9 cellular contexts compared by ENCODE assay signal in genomic region chr9:38263534-38263933, GRCh38.
A peak's percentile ranks its signal among the peaks of the same experiment; 100 is the strongest.
DNase-seq lines count a peak whose midpoint lies in the region; ATAC-seq and TF ChIP-seq lines count a peak whose summit lies in the region.
"Had no signal": no experiment of that assay in that cellular context is flagged by ENCODE, and none has a peak within 500 bp of the region (broad histone marks: within the 10 kb centered on the region; RNA-seq: fewer than 3 reads in every experiment).

No MANE protein-coding gene starts in this region.

- DNase-seq in A673 (ENCODE audit: low spot score) (peak; percentile 46), GM10266 (ENCODE audit: extremely low spot score) (no peak), Panc1 (ENCODE audit: low read depth, low spot score) (no peak), fibroblast of the aortic adventitia (ENCODE audit: low read depth) (peak; percentile 60), NCI-H1417 treated with DMSO at 0.1 percent for 48 hours (lab: John Stamatoyannopoulos, UW) (no peak), gastrocnemius medialis (no peak)
- no peak for DNase-seq in activated T-helper 2 cell treated with anti-CD3 and anti-CD28 coated beads, Interferon-gamma antibody, Interleukin-2, Interleukin-4, amounts not matched to agents 10 μg/mL and 5 μg/mL and 100 μg/mL, durations not matched to agents 14 hours and 24 hours and 36 hours (ENCODE audit: low spot score)
- DNase-seq: KG1 had no signal

- no peak overlapping the region for H3K27ac ChIP-seq in A673 (ENCODE audit: low read depth, low read length, poor library complexity, severe bottlenecking)
- no peak overlapping the region for H3K27ac ChIP-seq in Panc1 (ENCODE audit: low read length)
- H3K27ac ChIP-seq in gastrocnemius medialis = no peak overlapping the region

- H3K9me3 Mint-ChIP-seq in activated T-helper 2 cell treated with anti-CD3 and anti-CD28 coated beads, Interferon-gamma antibody, Interleukin-2, Interleukin-4, amounts not matched to agents 10 μg/mL and 5 μg/mL and 100 μg/mL, durations not matched to agents 14 hours and 24 hours and 36 hours = peaks cover 12% of the 10 kb centered on the region

- H3K4me3 ChIP-seq in A673 (ENCODE audit: low read depth, low read length, poor library complexity, severe bottlenecking) (no peak overlapping the region), Panc1 (ENCODE audit: low read depth in 2 of 2, low read length in 2 of 2) (no peak overlapping the region), fibroblast of the aortic adventitia (ENCODE audit: low read depth, low read length) (no peak overlapping the region), gastrocnemius medialis (no peak overlapping the region)

- CTCF ChIA-PET in A673 (lab: Charles Lee) = interaction anchor here (1.4 kb wide), 1 partner anchor 350 kb away, joined by 5 read pairs; no protein-coding TSS in a partner anchor
- CTCF ChIA-PET in Panc1 (lab: Charles Lee) = no interaction called here

- peaks cover 8% of the 10 kb centered on the region for H3K27me3 ChIP-seq in A673 (replicated peaks; ENCODE audit: insufficient read depth, low read depth, low read length, poor library complexity)
- no peaks in the 10 kb centered on the region for H3K27me3 ChIP-seq in Panc1 (ENCODE audit: control insufficient read depth, insufficient read depth, low read length)
- H3K27me3 ChIP-seq in gastrocnemius medialis = peaks cover 0 to 6% (median 0%) of the 10 kb centered on the region in 3 donors

- TF ChIP-seq POLR2A in gastrocnemius medialis (IDR thresholded peaks at IDR 0.05) = no peak

- H3K36me3 ChIP-seq in A673 (ENCODE audit: insufficient read depth, low read length, poor library complexity, severe bottlenecking) (no peaks in the 10 kb centered on the region), Panc1 (ENCODE audit: control insufficient read depth, insufficient read depth, low read length) (no peaks in the 10 kb centered on the region), gastrocnemius medialis (no peaks in the 10 kb centered on the region)

- H3K4me1 ChIP-seq in A673 (ENCODE audit: insufficient read depth, low read length, poor library complexity, severe bottlenecking) (no peaks in the 10 kb centered on the region), Panc1 (ENCODE audit: control insufficient read depth, insufficient read depth, low read length) (no peaks in the 10 kb centered on the region), gastrocnemius medialis (no peaks in the 10 kb centered on the region)

- no peaks in the 10 kb centered on the region for H3K4me1 Mint-ChIP-seq in activated T-helper 2 cell treated with anti-CD3 and anti-CD28 coated beads, Interferon-gamma antibody, Interleukin-2, Interleukin-4, amounts not matched to agents 10 μg/mL and 5 μg/mL and 100 μg/mL, durations not matched to agents 14 hours and 24 hours and 36 hours (ENCODE audit: low read depth)

- TF ChIP-seq CTCF in A673 (conservative IDR thresholded peaks at IDR 0.05; ENCODE audit: low read depth, low read length) (peak; percentile 53), GM10266 (IDR thresholded peaks at IDR 0.05; ENCODE audit: control insufficient read depth, insufficient read depth, low read depth, missing control alignments) (peak; percentile 26), Panc1 (IDR thresholded peaks at IDR 0.05) (peak; percentile 35), fibroblast of the aortic adventitia (IDR thresholded peaks at IDR 0.05; ENCODE audit: insufficient read depth, low read length) (peak; percentile 29), gastrocnemius medialis (IDR thresholded peaks at IDR 0.05 in 4 of 5, conservative IDR thresholded peaks at IDR 0.05 in 1 of 5) (no peak)

- no peak overlapping the region for H3K4me3 Mint-ChIP-seq in activated T-helper 2 cell treated with anti-CD3 and anti-CD28 coated beads, Interferon-gamma antibody, Interleukin-2, Interleukin-4, amounts not matched to agents 10 μg/mL and 5 μg/mL and 100 μg/mL, durations not matched to agents 14 hours and 24 hours and 36 hours (ENCODE audit: low read depth)

- H3K9me3 ChIP-seq in A673 (ENCODE audit: low read depth, low read length, poor library complexity, severe bottlenecking) (no peaks in the 10 kb centered on the region), Panc1 (ENCODE audit: control insufficient read depth, insufficient read depth, low read depth, low read length) (no peaks in the 10 kb centered on the region), gastrocnemius medialis (peaks cover 0 to 5% (median 0%) of the 10 kb centered on the region in 3 donors)

- H3K27me3 Mint-ChIP-seq in activated T-helper 2 cell treated with anti-CD3 and anti-CD28 coated beads, Interferon-gamma antibody, Interleukin-2, Interleukin-4, amounts not matched to agents 10 μg/mL and 5 μg/mL and 100 μg/mL, durations not matched to agents 14 hours and 24 hours and 36 hours (ENCODE audit: low read depth) = peaks cover 6% of the 10 kb centered on the region

- BruUV-seq in A673 (replicated peaks; lab: Mats Ljungman, UMichigan) (no TSS peak), Panc1 (replicated peaks; lab: Mats Ljungman, UMichigan) (no TSS peak)

- intact Hi-C loops in A673 (cut with micrococcal nuclease; ENCODE audit: unreplicated experiment) = loop anchor here (2.0 to 10.0 kb wide), 3 partner anchors 179 to 516 kb away; no protein-coding TSS in a partner anchor
- intact Hi-C loops in Panc1 (cut with micrococcal nuclease; ENCODE audit: unreplicated experiment) = no loop called here
- intact Hi-C loops in gastrocnemius medialis (cut with DNase I; ENCODE audit: low total_unique reads) = no loop called here
- intact Hi-C loops in activated T-helper 2 cell treated with anti-CD3 and anti-CD28 coated beads, Interferon-gamma antibody, Interleukin-2, Interleukin-4, amounts not matched to agents 10 μg/mL and 5 μg/mL and 100 μg/mL, durations not matched to agents 14 hours and 24 hours and 36 hours (cut with micrococcal nuclease) = no loop called here

- H3K36me3 Mint-ChIP-seq in activated T-helper 2 cell treated with anti-CD3 and anti-CD28 coated beads, Interferon-gamma antibody, Interleukin-2, Interleukin-4, amounts not matched to agents 10 μg/mL and 5 μg/mL and 100 μg/mL, durations not matched to agents 14 hours and 24 hours and 36 hours (ENCODE audit: low read depth) = no peaks in the 10 kb centered on the region

- ATAC-seq in Panc1 (peak; percentile 63; the same call in 1 of the 2 replicates), gastrocnemius medialis (no peak), GM19351 (IDR thresholded peaks at IDR 0.05; ENCODE audit: unreplicated experiment) (no peak)

- H3K27ac Mint-ChIP-seq in activated T-helper 2 cell treated with anti-CD3 and anti-CD28 coated beads, Interferon-gamma antibody, Interleukin-2, Interleukin-4, amounts not matched to agents 10 μg/mL and 5 μg/mL and 100 μg/mL, durations not matched to agents 14 hours and 24 hours and 36 hours = no peak overlapping the region

- in situ Hi-C loops in Panc1 (cut with HindIII; ENCODE audit: low pct_unique_long_range_greater_than_20kb, low sequenced_read_pairs) (no loop called here), gastrocnemius medialis (cut with MboI; ENCODE audit: low sequenced_read_pairs in 4 of 4) (no loop called here)

- POLR2A ChIA-PET in A673 (lab: Charles Lee; ENCODE audit: low non-redundant PET) = no interaction called here
- POLR2A ChIA-PET in Panc1 (lab: Charles Lee) = interaction anchor here (0.6 kb wide), 1 partner anchor 364 kb away, joined by 8 read pairs; no protein-coding TSS in a partner anchor

Comparison
In these comparisons a context has a peak if more than half of its experiments do, and no peak if none do; other contexts are left out.
1. DNase-seq: peak in A673 (single experiment) and fibroblast of the aortic adventitia (single experiment); none in GM10266 (single experiment), Panc1 (single experiment), NCI-H1417 treated with DMSO at 0.1 percent for 48 hours (single experiment), gastrocnemius medialis (0 of 2) and activated T-helper 2 cell treated with anti-CD3 and anti-CD28 coated beads, Interferon-gamma antibody, Interleukin-2, Interleukin-4, amounts not matched to agents 10 μg/mL and 5 μg/mL and 100 μg/mL, durations not matched to agents 14 hours and 24 hours and 36 hours (single experiment).
2. CTCF ChIP-seq: peak in A673 (single experiment), GM10266 (single experiment), Panc1 (single experiment) and fibroblast of the aortic adventitia (single experiment); none in gastrocnemius medialis (0 of 5).